ENCODE assay signal across 4 cellular contexts in genomic region chr17:61441507-61441906, GRCh38. TPM values are rescaled to one million over a fixed set of nuclear protein-coding genes. Genes with fewer than 3 reads are reported as not detected.
"Had no signal": no experiment of that assay in that cellular context is flagged by ENCODE, and none has a peak within 500 bp of the region (broad histone marks: within the 10 kb centered on the region; RNA-seq: fewer than 3 reads in every experiment).

No MANE protein-coding gene starts in this region.

RNA-seq across cellular contexts. Expression of gene TBX4, which starts 10.7 kb away (rescaled TPM):
- total RNA-seq: HT-29, HT1080, IMR-90 had no signal
- polyA plus RNA-seq: IgD-negative memory B cell had no signal

RNA-seq across cellular contexts. Expression of gene TBX2, which starts 41.9 kb away (rescaled TPM):
- polyA plus RNA-seq: IgD-negative memory B cell had no signal
